ENCODE assay signal across 26 cellular contexts in genomic region chr10:82075605-82076004, GRCh38.
"Had no signal": no experiment of that assay in that cellular context is flagged by ENCODE, and none has a peak within 500 bp of the region (broad histone marks: within the 10 kb centered on the region; RNA-seq: fewer than 3 reads in every experiment).

No MANE protein-coding gene starts in this region.

- ATAC-seq: stimulated activated effector memory CD8-positive, alpha-beta T cell treated with anti-CD3 and anti-CD28 coated beads, Interleukin-12 subunit alpha, Interleukin-12 subunit beta, amount 100 ng/mL, for 72 hours; stimulated activated memory B cell treated with anti-CD40 and anti-IgM and Interleukin-4, amounts not matched to agents 10 μg/mL and 1 μg/mL and 100 μg/mL, for 72 hours; stimulated activated naive B cell treated with anti-CD40 and anti-IgM and Interleukin-4, amounts not matched to agents 10 μg/mL and 1 μg/mL and 100 μg/mL, for 72 hours; stimulated activated naive CD8-positive, alpha-beta T cell treated with anti-CD3 and anti-CD28 coated beads, Interleukin-15, amount 100 ng/mL, for 72 hours; stimulated activated naive CD8-positive, alpha-beta T cell treated with anti-CD3 and anti-CD28 coated beads, Interleukin-15, Interleukin-2, amounts not matched to agents 100 U/mL and 50 U/mL, for 24 hours; upper lobe of right lung had no signal

- H3K27ac ChIP-seq: stomach, testis, thoracic aorta, thyroid gland, tibial artery, tibial nerve, transverse colon, upper lobe of left lung, upper lobe of right lung, uterus, vagina had no signal

- H3K27me3 ChIP-seq: stomach, testis, thyroid gland, tibial artery, tibial nerve, transverse colon, upper lobe of left lung, upper lobe of right lung, uterus, vagina had no signal

- H3K9me3 ChIP-seq: stomach, testis, thoracic aorta, thyroid gland, tibial artery, tibial nerve, transverse colon, upper lobe of left lung, upper lobe of right lung, uterus, vagina had no signal

- H3K36me3 ChIP-seq: stomach, thoracic aorta, thyroid gland, tibial artery, tibial nerve, transverse colon, upper lobe of left lung, upper lobe of right lung, uterus, vagina had no signal

- H3K4me1 ChIP-seq: stomach, testis, thyroid gland, tibial artery, tibial nerve, transverse colon, upper lobe of left lung, upper lobe of right lung, uterus, vagina had no signal

- DNase-seq: stimulated activated CD4-positive, alpha-beta T cell treated with anti-CD3 and anti-CD28 coated beads, Interleukin-2, amount 100 ng/mL, for 48 hours; stimulated activated CD4-positive, alpha-beta T cell treated with anti-CD3 and anti-CD28 coated beads, Interleukin-4, amount 100 ng/mL, for 1 hour; stimulated activated CD4-positive, alpha-beta T cell treated with anti-CD3 and anti-CD28 coated beads, Interleukin-4, amount 100 ng/mL, for 24 hours; stimulated activated CD4-positive, alpha-beta T cell treated with anti-CD3 and anti-CD28 coated beads, Interleukin-4, amount 100 ng/mL, for 4 hours; stimulated activated CD8-positive, alpha-beta memory T cell treated with anti-CD3 and anti-CD28 coated beads, Interleukin-4, amount 100 ng/mL, for 48 hours; stimulated activated naive B cell treated with anti-CD40 and anti-IgM and Interleukin-4, amounts not matched to agents 10 μg/mL and 1 μg/mL and 100 μg/mL, for 72 hours; stimulated activated naive CD4-positive, alpha-beta T cell; stimulated activated naive CD4-positive, alpha-beta T cell treated with Interleukin-2 at 50 U/mL for 16 hours; stimulated activated naive CD8-positive, alpha-beta T cell treated with anti-CD3 and anti-CD28 coated beads, Interleukin-15, amount 100 ng/mL, for 72 hours; stimulated activated naive CD8-positive, alpha-beta T cell treated with anti-CD3 and anti-CD28 coated beads, Interleukin-15, Interleukin-2, amounts not matched to agents 100 U/mL and 50 U/mL, for 24 hours; stomach; substantia nigra; testis; thyroid gland; tibial artery; transverse colon; trophoblast cell; upper lobe of left lung; upper lobe of right lung; uterus had no signal

- H3K4me3 ChIP-seq: stomach, testis, thoracic aorta, thyroid gland, tibial artery, tibial nerve, transverse colon, upper lobe of left lung, upper lobe of right lung, uterus, vagina had no signal

- FAIRE-seq: urothelium cell line had no signal
